8 cellular contexts compared by ENCODE assay signal in the genomic region with DNA sequence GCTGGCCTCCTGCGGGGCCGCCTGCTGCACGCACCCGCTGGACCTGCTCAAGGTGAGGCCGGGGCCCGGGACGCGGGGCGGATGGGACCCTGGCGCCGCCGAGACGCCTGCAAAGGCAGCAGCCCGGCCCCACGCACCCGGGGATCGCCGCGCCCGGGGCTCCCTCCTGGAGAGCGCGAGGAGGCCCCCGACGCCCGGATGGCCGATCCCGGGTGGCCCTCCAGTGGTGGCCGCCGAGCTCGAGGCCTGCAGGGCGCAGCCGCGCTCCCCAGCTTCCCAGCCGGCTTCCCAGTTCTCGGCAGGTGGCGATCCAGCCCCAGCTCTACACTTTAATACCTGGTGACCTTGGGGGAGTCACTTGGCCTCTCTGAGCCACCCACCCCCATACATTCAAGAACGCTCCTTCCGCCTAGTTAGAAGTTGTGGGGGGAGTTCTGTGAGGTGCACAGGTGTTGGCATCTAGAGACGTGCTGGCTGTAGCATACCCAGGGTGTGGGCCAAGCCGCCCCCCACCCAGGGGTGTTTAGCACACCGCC. TPM values are rescaled to one million over a fixed set of nuclear protein-coding genes. Genes with fewer than 3 reads are reported as not detected.
DNase-seq lines count a peak whose midpoint lies in the region; ATAC-seq and TF ChIP-seq lines count a peak whose summit lies in the region.

No MANE protein-coding gene starts in this region.

- no peak overlapping the region for H3K4ac ChIP-seq in neuronal stem cell (ENCODE audit: low read length)

- H3K36me3 ChIP-seq in SU-DHL-6 (ENCODE audit: low read length), result no peaks in the 10 kb centered on the region
- peaks cover 13 to 32% of the 10 kb centered on the region in 2 donors for H3K36me3 ChIP-seq in neuronal stem cell (replicated peaks in 1 of 2; ENCODE audit: control insufficient read depth in 2 of 2, insufficient read depth in 2 of 2, low read length in 2 of 2)

- intact Hi-C loops in Right ventricle myocardium inferior (cut with DNase I) (no loop called here), cardiac septum (cut with DNase I) (no loop called here)

- H3K14ac ChIP-seq in neuronal stem cell (ENCODE audit: low read length), result peak overlapping the region; percentile 82

- no peaks in the 10 kb centered on the region for H3K9me3 ChIP-seq in SU-DHL-6 (ENCODE audit: insufficient read depth, low read length)
- H3K9me3 ChIP-seq in neuronal stem cell (replicated peaks in 1 of 2; ENCODE audit: control insufficient read depth in 2 of 2, insufficient read depth in 1 of 2, low read depth in 1 of 2, low read length in 2 of 2), result no peaks in the 10 kb centered on the region

- peak overlapping the region; percentile 93 for H3K9ac ChIP-seq in SU-DHL-6 (ENCODE audit: low read length)
- peak overlapping the region; percentile 88 for H3K9ac ChIP-seq in neuronal stem cell (ENCODE audit: low read depth, low read length, poor library complexity)

- no peak overlapping the region for H4K91ac ChIP-seq in neuronal stem cell (ENCODE audit: low read depth, low read length, poor library complexity)

- H3K23ac ChIP-seq in neuronal stem cell (ENCODE audit: low read depth, low read length, poor library complexity), result peak overlapping the region; percentile 91

- no peak overlapping the region for H2BK15ac ChIP-seq in neuronal stem cell (ENCODE audit: low read length)

- H3K4me3 ChIP-seq in SU-DHL-6 (ENCODE audit: insufficient read depth, low read length, poor library complexity, severe bottlenecking), result peak overlapping the region; percentile 86
- peak overlapping the region; percentile 54 for H3K4me3 ChIP-seq in fibroblast of mammary gland (ENCODE audit: control insufficient read depth, low read depth, low read length)
- H3K4me3 ChIP-seq in neuronal stem cell (ENCODE audit: low read length in 2 of 2), result peak overlapping the region; percentile 81 to 96

- no peaks in the 10 kb centered on the region for H4K20me1 ChIP-seq in SU-DHL-6 (ENCODE audit: low read depth, low read length)

- H2AFZ ChIP-seq in SU-DHL-6 (ENCODE audit: low read depth, low read length, severe bottlenecking), result peak overlapping the region; percentile 70
- peak overlapping the region; percentile 98 for H2AFZ ChIP-seq in neuronal stem cell (ENCODE audit: low read length)

- H2BK120ac ChIP-seq in neuronal stem cell (ENCODE audit: low read depth, low read length), result no peak overlapping the region

- WGBS in neuronal stem cell (ENCODE audit: extremely low coverage in 2 of 2, insufficient read length in 2 of 2, insufficient replicate concordance in 1 of 2), 2 donors, result no CpG with 5 or more reads among the region's 41 CpGs

- H4K8ac ChIP-seq in neuronal stem cell (ENCODE audit: low read depth, low read length), result no peak overlapping the region

- H3K79me1 ChIP-seq in neuronal stem cell (ENCODE audit: low read depth, low read length), result peaks cover 28% of the 10 kb centered on the region

- H3K4me2 ChIP-seq in SU-DHL-6 (ENCODE audit: low read depth, low read length, poor library complexity, severe bottlenecking) (peak overlapping the region; percentile 80), neuronal stem cell (ENCODE audit: insufficient read depth, low read length, poor library complexity, severe bottlenecking) (peak overlapping the region; percentile 98)

- ATAC-seq in Right ventricle myocardium inferior (no peak), HG03039 (IDR thresholded peaks at IDR 0.05; ENCODE audit: unreplicated experiment) (peak; percentile 2)

- peaks cover 27% of the 10 kb centered on the region for H3K79me2 ChIP-seq in SU-DHL-6 (ENCODE audit: insufficient read depth, low read length)

- peaks cover 25% of the 10 kb centered on the region for H3F3A ChIP-seq in SU-DHL-6 (ENCODE audit: insufficient read depth)

- peak overlapping the region; percentile 41 for H3K27ac ChIP-seq in SU-DHL-6 (ENCODE audit: low read depth, low read length)
- no peak overlapping the region for H3K27ac ChIP-seq in neuronal stem cell (replicated peaks; ENCODE audit: low read length)

- H3K27me3 ChIP-seq in SU-DHL-6 (ENCODE audit: low read length) (no peaks in the 10 kb centered on the region), neuronal stem cell (ENCODE audit: control insufficient read depth in 3 of 3, insufficient read depth in 3 of 3, low read depth in 1 of 3, low read length in 3 of 3) (peaks cover 0 to 14% (median 0%) of the 10 kb centered on the region in 3 experiments)

- DNase-seq in Right ventricle myocardium inferior (ENCODE audit: missing footprints) (peak; percentile 75), cardiac septum (ENCODE audit: low spot score) (no peak), fibroblast of mammary gland (ENCODE audit: low read depth) (no peak), neuronal stem cell (ENCODE audit: low spot score) (no peak), SW 1271 (lab: John Stamatoyannopoulos, UW) (no peak), iPS-NIHi7 (ENCODE audit: extremely low spot score) (no peak)

- H2AK5ac ChIP-seq in neuronal stem cell (ENCODE audit: low read depth, low read length), result peak overlapping the region; percentile 86

- H2BK5ac ChIP-seq in neuronal stem cell (ENCODE audit: low read length), result no peak overlapping the region

- TF ChIP-seq CTCF in SU-DHL-6 (IDR thresholded peaks at IDR 0.05; ENCODE audit: insufficient read depth, low read length, poor library complexity, severe bottlenecking) (no peak), fibroblast of mammary gland (conservative IDR thresholded peaks at IDR 0.05; ENCODE audit: control insufficient read depth, insufficient read depth, low read depth, low read length) (no peak)

- H3K18ac ChIP-seq in neuronal stem cell (ENCODE audit: low read length), result peak overlapping the region; percentile 94

- peak overlapping the region; percentile 30 for H2BK12ac ChIP-seq in neuronal stem cell (ENCODE audit: low read length)

- peaks cover 21 to 26% of the 10 kb centered on the region in 2 donors for H3K4me1 ChIP-seq in neuronal stem cell (ENCODE audit: control insufficient read depth in 2 of 2, insufficient read depth in 1 of 2, low read depth in 1 of 2, low read length in 2 of 2)

- H3K9me2 ChIP-seq in SU-DHL-6 (replicated peaks; ENCODE audit: insufficient read depth, low read length), result no peaks in the 10 kb centered on the region

RNA-seq across cellular contexts. Expression of a gene that starts 0.5 kb away (rescaled TPM):
- total RNA-seq in Right ventricle myocardium inferior (7.4 TPM), cardiac septum (6.3 TPM)
- 12.7 TPM for polyA plus RNA-seq in neuronal stem cell (2013, experiment 1 of 2)
- 12.8 TPM for polyA plus RNA-seq in neuronal stem cell (2013, experiment 2 of 2)

RNA-seq across cellular contexts. Expression of a gene that starts 9.4 kb away (rescaled TPM):
- total RNA-seq in Right ventricle myocardium inferior (177 TPM), cardiac septum (117 TPM)
- polyA plus RNA-seq in neuronal stem cell (2013, experiment 1 of 2), result 75.2 TPM
- polyA plus RNA-seq in neuronal stem cell (2013, experiment 2 of 2), result 73.4 TPM

RNA-seq across cellular contexts. Expression of a gene that starts 28.7 kb away (rescaled TPM):
- total RNA-seq in Right ventricle myocardium inferior, result 36.6 TPM
- 56.2 TPM for total RNA-seq in cardiac septum
- polyA plus RNA-seq in neuronal stem cell (2013, experiment 1 of 2), result 33.9 TPM
- 31.7 TPM for polyA plus RNA-seq in neuronal stem cell (2013, experiment 2 of 2)

RNA-seq across cellular contexts. Expression of a gene that starts 28.9 kb away (rescaled TPM):
- 11.9 TPM for total RNA-seq in Right ventricle myocardium inferior
- 19.1 TPM for total RNA-seq in cardiac septum
- polyA plus RNA-seq in neuronal stem cell (2013, experiment 1 of 2), result 41.9 TPM
- polyA plus RNA-seq in neuronal stem cell (2013, experiment 2 of 2), result 43.1 TPM

RNA-seq across cellular contexts. Expression of a gene that starts 46.0 kb away (rescaled TPM):
- total RNA-seq in Right ventricle myocardium inferior (6.1 TPM), cardiac septum (8.2 TPM)
- polyA plus RNA-seq in neuronal stem cell (2013, experiment 1 of 2), result 19.1 TPM
- polyA plus RNA-seq in neuronal stem cell (2013, experiment 2 of 2), result 19.1 TPM
